In genomic region chr4:18007625-18008024, GRCh38 we compare ENCODE assay signal across 15 cellular contexts.
"Had no signal": no experiment of that assay in that cellular context is flagged by ENCODE, and none has a peak within 500 bp of the region (broad histone marks: within the 10 kb centered on the region; RNA-seq: fewer than 3 reads in every experiment).

No MANE protein-coding gene starts in this region.

- DNase-seq: activated B cell treated with CpG ODN at 0.5 μM for 24 hours; activated CD4-positive, alpha-beta T cell treated with anti-CD3 and anti-CD28 coated beads, Interleukin-2, amount 10 ng/mL, durations not matched to agents 24 days and 14 days; activated CD8-positive, alpha-beta memory T cell treated with anti-CD3 and anti-CD28 coated beads, Interleukin-2, amount 50 U/mL, for 4 hours; activated CD8-positive, alpha-beta T cell treated with anti-CD3 and anti-CD28 coated beads, Interleukin-2, amount 10 ng/mL, durations not matched to agents 7 days and 5 days; activated effector memory CD4-positive, alpha-beta T cell treated with anti-CD3 and anti-CD28 coated beads, Interleukin-2, amount 50 U/mL, for 16 hours; activated T-cell treated with anti-CD3 and anti-CD28 coated beads, Interleukin-2, amount 50 U/mL, for 48 hours; amygdala; central memory CD4-positive, alpha-beta T cell; colonic mucosa; left colon; lower lobe of right lung; right lobe of liver; upper lobe of right lung had no signal

- H3K27me3 ChIP-seq: colonic mucosa, right lobe of liver, upper lobe of right lung had no signal

- ATAC-seq: activated CD8-positive, alpha-beta T cell treated with anti-CD3 and anti-CD28 coated beads, Interleukin-2, amount 10 ng/mL, durations not matched to agents 7 days and 5 days; activated naive CD4-positive, alpha-beta T cell treated with anti-CD3 and anti-CD28 coated beads, Interleukin-2, amount 50 U/mL, for 72 hours; esophagus mucosa; left colon; lower lobe of right lung; right lobe of liver; upper lobe of right lung had no signal

- H3K4me3 ChIP-seq: colonic mucosa, lower lobe of right lung, right lobe of liver, upper lobe of right lung had no signal

- H3K27ac ChIP-seq: colonic mucosa, lower lobe of right lung, right lobe of liver, upper lobe of right lung had no signal

- H3K4me1 ChIP-seq: colonic mucosa, lower lobe of right lung, right lobe of liver, upper lobe of right lung had no signal

- H3K36me3 ChIP-seq: colonic mucosa, lower lobe of right lung, right lobe of liver, upper lobe of right lung had no signal

- H3K9me3 ChIP-seq: colonic mucosa, lower lobe of right lung, right lobe of liver, upper lobe of right lung had no signal
